Comparison of ENCODE assay signal across 22 cellular contexts in the genomic region with DNA sequence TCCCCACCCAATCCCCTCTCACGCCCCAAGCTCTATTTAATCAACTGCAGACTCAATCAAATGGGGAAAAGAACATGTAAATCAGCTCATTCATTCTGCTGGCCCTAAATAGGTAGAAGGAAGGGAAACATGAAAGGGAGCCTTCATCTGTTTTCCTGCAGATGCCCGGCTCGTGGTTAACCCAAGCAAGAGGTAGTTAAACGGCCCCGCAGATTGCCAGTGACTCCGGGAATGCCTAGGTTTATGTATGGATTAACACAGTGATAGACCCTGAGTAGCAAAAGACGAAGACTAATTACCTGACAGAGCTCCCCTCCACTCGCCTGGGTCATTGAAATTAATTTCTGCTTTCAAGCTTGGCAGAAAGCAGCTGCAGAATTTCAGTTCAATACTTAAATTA.
DNase-seq lines count a peak whose midpoint lies in the region; ATAC-seq, FAIRE-seq and TF ChIP-seq lines count a peak whose summit lies in the region.
"Had no signal": no experiment of that assay in that cellular context is flagged by ENCODE, and none has a peak within 500 bp of the region (broad histone marks: within the 10 kb centered on the region; RNA-seq: fewer than 3 reads in every experiment).

No MANE protein-coding gene starts in this region.

- H4K91ac ChIP-seq in H1 (replicated peaks; ENCODE audit: insufficient read length, low read length) (no peak overlapping the region), trophoblast cell (ENCODE audit: low read depth, low read length) (peak overlapping the region; percentile 60)

- TF ChIP-seq RAD21 in H1 (IDR thresholded peaks at IDR 0.05 in 1 of 2, conservative IDR thresholded peaks at IDR 0.05 in 1 of 2; ENCODE audit: low read depth in 2 of 2, low read length in 2 of 2): no peak

- H3K4me2 ChIP-seq in H1 (ENCODE audit: insufficient read depth in 1 of 2, low read depth in 2 of 2, low read length in 2 of 2) (peak overlapping the region in 1 of 2 experiments; percentile 50; a peak in 2 of 4 replicates), trophoblast cell (ENCODE audit: low read length) (no peak overlapping the region)
- H3K4me2 ChIP-seq: BLaER1 treated with 17β-estradiol and CSF1 and Interleukin-3, amounts not matched to agents 10 nM and 100 nM had no signal

- H3K9ac ChIP-seq in H1 (replicated peaks in 1 of 4; ENCODE audit: extremely low read depth in 1 of 4, low read depth in 3 of 4, low read length in 3 of 4) (no peak overlapping the region), trophoblast cell (ENCODE audit: low read length) (no peak overlapping the region)
- H3K9ac ChIP-seq: BLaER1 treated with 17β-estradiol and CSF1 and Interleukin-3, amounts not matched to agents 10 nM and 100 nM had no signal

- H3K4me3 ChIP-seq in H1 (ENCODE audit: extremely low read depth in 1 of 4, insufficient read depth in 2 of 4, low read depth in 3 of 4, low read length in 4 of 4) (0 out of 8 replicates have a peak overlapping the region, but pooled peaks of 1 of the 4 experiments have one; percentile 11), trophoblast cell (ENCODE audit: low read depth, low read length) (no peak overlapping the region)
- H3K4me3 ChIP-seq: BLaER1 treated with 17β-estradiol and CSF1 and Interleukin-3, amounts not matched to agents 10 nM and 100 nM; MG63 had no signal

- H4K8ac ChIP-seq in H1 (ENCODE audit: extremely low read depth, insufficient read depth, low read length) (no peak overlapping the region), trophoblast cell (ENCODE audit: low read depth, low read length) (no peak overlapping the region)

- H3K79me1 ChIP-seq in H1 (ENCODE audit: low read depth, low read length) (no peaks in the 10 kb centered on the region), trophoblast cell (ENCODE audit: low read length) (peaks cover 59% of the 10 kb centered on the region)

- H2BK12ac ChIP-seq in H1 (ENCODE audit: low read depth, low read length): no peak overlapping the region
- H2BK12ac ChIP-seq in trophoblast cell (ENCODE audit: low read length): peak overlapping the region; percentile 90

- H3K14ac ChIP-seq in H1 (ENCODE audit: insufficient read length): no peak overlapping the region
- H3K14ac ChIP-seq in trophoblast cell (ENCODE audit: low read length): no peak overlapping the region

- H2BK5ac ChIP-seq in H1 (ENCODE audit: low read depth, low read length) (no peak overlapping the region), trophoblast cell (ENCODE audit: low read depth, low read length, poor library complexity) (peak overlapping the region; percentile 64)

- H3K18ac ChIP-seq in H1 (ENCODE audit: extremely low read depth, low read length): no peak overlapping the region
- H3K18ac ChIP-seq in trophoblast cell (ENCODE audit: low read length): no peak overlapping the region

- H3K36me3 ChIP-seq in H1 (ENCODE audit: control insufficient read depth in 2 of 4, insufficient read depth in 4 of 4, low read length in 3 of 4): no peaks in the 10 kb centered on the region
- no peaks in the 10 kb centered on the region for H3K36me3 ChIP-seq in trophoblast cell (ENCODE audit: control insufficient read depth in 1 of 2, insufficient read depth in 2 of 2, low read length in 2 of 2)
- H3K36me3 ChIP-seq: BLaER1 treated with 17β-estradiol and CSF1 and Interleukin-3, amounts not matched to agents 10 nM and 100 nM; MG63 had no signal

- H3K23me2 ChIP-seq in H1 (ENCODE audit: low read depth, low read length): no peaks in the 10 kb centered on the region

- H4K20me1 ChIP-seq in H1 (replicated peaks in 1 of 2; ENCODE audit: control insufficient read depth in 1 of 2, insufficient read depth in 2 of 2, low read length in 2 of 2): no peaks in the 10 kb centered on the region
- H4K20me1 ChIP-seq: BLaER1 treated with 17β-estradiol and CSF1 and Interleukin-3, amounts not matched to agents 10 nM and 100 nM had no signal

- CTCF ChIA-PET in H1 (lab: Charles Lee; ENCODE audit: partially characterized antibody): no interaction called here

- H2BK15ac ChIP-seq in H1 (ENCODE audit: low read length): no peak overlapping the region

- H3K4me1 ChIP-seq in H1 (replicated peaks in 1 of 4; ENCODE audit: control insufficient read depth in 3 of 4, insufficient read depth in 4 of 4, low read length in 3 of 4) (peaks cover 0 to 6% (median 2%) of the 10 kb centered on the region in 4 experiments; a peak in 2 of 7 replicates), trophoblast cell (ENCODE audit: control insufficient read depth in 1 of 2, insufficient read depth in 2 of 2, low read length in 2 of 2) (peaks cover 26 to 30% of the 10 kb centered on the region in 2 experiments)

- peak; percentile 32 for FAIRE-seq in H1 (lab: Jason Lieb, UNC)
- FAIRE-seq: GM12892, H54 had no signal

- no peak overlapping the region for H3K56ac ChIP-seq in H1 (replicated peaks; ENCODE audit: insufficient read length, low read depth, low read length)

- ATAC-seq in HG02973 (IDR thresholded peaks at IDR 0.05; ENCODE audit: unreplicated experiment): no peak
- ATAC-seq: CD8-positive, alpha-beta T cell; Panc1; SK-N-SH treated with all-trans-retinoic acid at 6 μM for 48 hours had no signal

- no peak overlapping the region for H2AFZ ChIP-seq in H1 (ENCODE audit: low read length)
- no peak overlapping the region for H2AFZ ChIP-seq in trophoblast cell (ENCODE audit: insufficient read depth, low read length, poor library complexity)

- no peaks in the 10 kb centered on the region for H3K79me2 ChIP-seq in H1 (ENCODE audit: control insufficient read depth in 1 of 2, insufficient read depth in 2 of 2, low read length in 2 of 2)
- peaks cover 6% of the 10 kb centered on the region for H3K79me2 ChIP-seq in trophoblast cell (ENCODE audit: control insufficient read depth, insufficient read depth, low read length, poor library complexity)

- TF ChIP-seq EP300 in H1 (IDR thresholded peaks at IDR 0.05; ENCODE audit: borderline replicate concordance in 1 of 2, low read depth in 2 of 2, low read length in 2 of 2): no peak

- no peaks in the 10 kb centered on the region for H3K9me3 ChIP-seq in H1 (ENCODE audit: insufficient read depth in 2 of 2, low read depth in 1 of 2, low read length in 1 of 2)
- H3K9me3 ChIP-seq in trophoblast cell (ENCODE audit: insufficient read depth, low read depth, low read length): no peaks in the 10 kb centered on the region
- H3K9me3 ChIP-seq: BLaER1 treated with 17β-estradiol and CSF1 and Interleukin-3, amounts not matched to agents 10 nM and 100 nM; MG63 had no signal

- no peak overlapping the region for H3K27ac ChIP-seq in H1 (ENCODE audit: low read depth, low read length)
- H3K27ac ChIP-seq in trophoblast cell (ENCODE audit: low read depth, low read length): no peak overlapping the region
- H3K27ac ChIP-seq: 22Rv1; BLaER1 treated with 17β-estradiol and CSF1 and Interleukin-3, amounts not matched to agents 10 nM and 100 nM had no signal

- H4K5ac ChIP-seq in H1 (ENCODE audit: insufficient read length, low read depth, low read length): no peak overlapping the region

- H2BK120ac ChIP-seq in H1 (replicated peaks; ENCODE audit: low read depth, low read length) (no peak overlapping the region), trophoblast cell (ENCODE audit: insufficient read depth, low read length, poor library complexity) (peak overlapping the region; percentile 77)

- POLR2A ChIA-PET in H1 (lab: Charles Lee; ENCODE audit: partially characterized antibody): no interaction called here

- 78% methylated on average over 8 of the region's 8 CpGs; no CpG with 5 or more reads in 1 of the 2 experiments for WGBS in H1 (ENCODE audit: extremely low coverage in 1 of 2, insufficient coverage in 1 of 2, insufficient read length in 1 of 2, insufficient replicate concordance in 2 of 2, low coverage in 1 of 2, low lambda C conversion rate in 2 of 2, missing lambda C conversion rate in 1 of 2), 2 experiments
- no CpG with 5 or more reads among the region's 8 CpGs for WGBS in trophoblast cell (ENCODE audit: extremely low coverage, insufficient coverage, insufficient read length)

- TF ChIP-seq CTCF in H1 (IDR thresholded peaks at IDR 0.05; ENCODE audit: control extremely low read depth in 1 of 3, insufficient read depth in 1 of 3, low read depth in 1 of 3, low read length in 3 of 3): no peak

- no peak overlapping the region for H4K12ac ChIP-seq in trophoblast cell (ENCODE audit: low read depth, low read length)

- no peaks in the 10 kb centered on the region for H3K27me3 ChIP-seq in H1 (replicated peaks in 1 of 4; ENCODE audit: control insufficient read depth in 3 of 4, extremely low read depth in 1 of 4, insufficient read depth in 3 of 4, low read length in 3 of 4)
- no peaks in the 10 kb centered on the region for H3K27me3 ChIP-seq in trophoblast cell (ENCODE audit: insufficient read depth, low read length)
- H3K27me3 ChIP-seq: BLaER1 treated with 17β-estradiol and CSF1 and Interleukin-3, amounts not matched to agents 10 nM and 100 nM; MG63 had no signal

- H2BK20ac ChIP-seq in H1 (ENCODE audit: low read length): no peak overlapping the region

- H3K23ac ChIP-seq in H1 (ENCODE audit: insufficient read length) (no peak overlapping the region), trophoblast cell (ENCODE audit: low read length) (no peak overlapping the region)

- peak; percentile 10 for DNase-seq in NCI-H1105 treated with DMSO at 0.1 percent for 48 hours (lab: John Stamatoyannopoulos, UW)
- DNase-seq in NCI-H1105 (lab: John Stamatoyannopoulos, UW): no peak
- peak; percentile 18 for DNase-seq in NCI-H82 treated with DMSO at 0.1 percent for 48 hours (lab: John Stamatoyannopoulos, UW; ENCODE audit: unreplicated experiment)
- DNase-seq in H1 (ENCODE audit: low read depth in 1 of 2, low spot score in 2 of 2): no peak
- DNase-seq in trophoblast cell: no peak
- no peak for DNase-seq in middle frontal gyrus (ENCODE audit: extremely low spot score, low spot score)
- no peak for DNase-seq in AG08396 (ENCODE audit: low spot score)
- DNase-seq: ACHN; CD8-positive, alpha-beta T cell; Kasumi-1; MG63; NCI-H1694; NCI-H2081; NCI-H748 treated with DMSO at 0.1 percent for 48 hours; SIG-M5 had no signal

- no peak overlapping the region for H2AK5ac ChIP-seq in H1 (ENCODE audit: low read depth, low read length)
- no peak overlapping the region for H2AK5ac ChIP-seq in trophoblast cell (ENCODE audit: low read length)

- H3K4ac ChIP-seq in H1 (replicated peaks; ENCODE audit: insufficient read length, low read depth, low read length) (no peak overlapping the region), trophoblast cell (ENCODE audit: low read depth, low read length) (no peak overlapping the region)

- TF ChIP-seq POLR2A in H1 (IDR thresholded peaks at IDR 0.05; ENCODE audit: control extremely low read depth in 1 of 2, low read depth in 2 of 2, low read length in 2 of 2): no peak

TF ChIP-seq in H1, 55 proteins besides CTCF, POLR2A, EP300 and RAD21 (continues in another document):
- TF ChIP-seq TAF1 (IDR thresholded peaks at IDR 0.05; ENCODE audit: low read depth, low read length) (no peak), KDM1A (IDR thresholded peaks at IDR 0.05; ENCODE audit: borderline replicate concordance, low read length) (no peak), SUZ12 (IDR thresholded peaks at IDR 0.05; ENCODE audit: low read length) (no peak), RFX5 (IDR thresholded peaks at IDR 0.05; ENCODE audit: borderline replicate concordance, low read depth, low read length) (no peak), GABPA (IDR thresholded peaks at IDR 0.05; ENCODE audit: borderline replicate concordance, insufficient read depth, low read length) (no peak), BACH1 (IDR thresholded peaks at IDR 0.05; ENCODE audit: low read length) (no peak)

Comparison
In these comparisons a context has a peak if more than half of its experiments do, and no peak if none do; other contexts are left out.
1. DNase-seq: peak in NCI-H1105 treated with DMSO at 0.1 percent for 48 hours (single experiment) and NCI-H82 treated with DMSO at 0.1 percent for 48 hours (single experiment); none in NCI-H1105 (single experiment), H1 (0 of 2), trophoblast cell (0 of 2), middle frontal gyrus (single experiment) and AG08396 (single experiment).